ENCODE assay signal across 1 cellular context in the genomic region with DNA sequence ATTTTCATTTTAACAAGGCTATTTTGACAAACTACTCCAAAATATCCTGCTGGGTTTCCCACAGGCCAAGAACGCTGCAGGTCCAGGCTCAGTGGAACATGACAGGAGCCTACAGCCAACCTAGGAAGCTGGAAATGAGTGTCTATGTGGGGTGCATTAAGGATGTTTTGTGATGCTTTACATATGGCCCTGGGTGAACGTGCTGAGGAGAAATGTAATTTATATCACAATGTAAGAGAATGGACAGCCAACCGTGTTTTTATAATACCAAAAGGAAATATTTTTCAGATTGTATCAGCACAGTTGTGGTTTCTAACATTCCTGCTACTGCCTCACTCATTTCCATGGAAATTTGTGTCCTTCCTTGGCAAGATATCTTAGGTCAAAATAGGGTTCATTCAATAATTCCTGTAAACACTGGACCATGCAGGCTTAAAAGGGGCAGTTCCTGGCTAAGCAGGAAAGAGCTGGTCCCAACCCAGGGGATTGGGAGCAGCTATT.
TF ChIP-seq lines count a peak whose summit lies in the region.

No MANE protein-coding gene starts in this region.

TF ChIP-seq in GM23338, 12 proteins besides CTCF, POLR2A, EP300 and RAD21 (continued from another document):
- TF ChIP-seq ZNF462 (CRISPR knock-in tag; IDR thresholded peaks at IDR 0.05) (no peak), POLR2AphosphoS5 (IDR thresholded peaks at IDR 0.05; ENCODE audit: low read depth) (no peak)
